In the genomic region with DNA sequence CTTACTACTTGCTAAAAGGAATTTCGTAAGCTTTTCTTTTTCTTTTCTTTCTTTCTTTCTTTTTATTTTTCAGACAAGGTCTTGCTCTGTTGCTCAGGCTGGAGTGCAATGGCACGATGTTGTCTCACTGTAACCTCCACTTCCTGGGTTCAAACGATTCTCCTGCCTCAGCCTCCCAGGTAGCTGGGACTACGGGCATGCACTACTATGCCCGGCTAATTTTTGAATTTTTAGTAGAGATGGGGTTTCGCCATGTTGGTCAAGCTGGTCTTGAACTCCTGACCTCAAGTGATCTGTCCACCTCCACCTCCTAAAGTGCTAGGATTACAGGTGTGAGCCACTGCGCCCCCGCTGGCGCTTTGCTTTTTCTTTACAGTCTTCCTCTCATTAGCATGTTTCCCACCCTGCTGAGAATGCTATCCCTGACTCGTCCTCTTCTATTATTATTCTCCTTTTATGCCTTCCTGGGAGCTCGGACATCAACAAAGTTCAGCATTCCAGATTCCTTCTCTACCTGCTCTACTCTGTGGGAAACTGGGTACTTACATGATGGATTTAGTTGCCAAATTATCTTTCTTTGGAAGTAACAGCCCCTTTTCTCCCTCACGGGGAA, we compare ENCODE assay signal across 16 cellular contexts. TPM values are rescaled to one million over a fixed set of nuclear protein-coding genes. Genes with fewer than 3 reads are reported as not detected.
A peak's percentile ranks its signal among the peaks of the same experiment; 100 is the strongest.
DNase-seq lines count a peak whose midpoint lies in the region; ATAC-seq, FAIRE-seq and TF ChIP-seq lines count a peak whose summit lies in the region.
"Had no signal": no experiment of that assay in that cellular context is flagged by ENCODE, and none has a peak within 500 bp of the region (broad histone marks: within the 10 kb centered on the region; RNA-seq: fewer than 3 reads in every experiment).

No MANE protein-coding gene starts in this region.

- H2AFZ ChIP-seq in H1 (ENCODE audit: low read length): no peak overlapping the region

- no peaks in the 10 kb centered on the region for H3K27me3 ChIP-seq in H1 (replicated peaks in 1 of 4; ENCODE audit: control insufficient read depth in 3 of 4, extremely low read depth in 1 of 4, insufficient read depth in 3 of 4, low read length in 3 of 4)
- H3K27me3 ChIP-seq: gastroesophageal sphincter, stomach had no signal

- no peak for ATAC-seq in HG02981 (IDR thresholded peaks at IDR 0.05; ENCODE audit: unreplicated experiment)
- ATAC-seq: gastroesophageal sphincter had no signal

- peaks cover 51% of the 10 kb centered on the region for H3K36me3 Mint-ChIP-seq in activated CD4-positive, alpha-beta T cell treated with anti-CD3 and anti-CD28 coated beads, Interleukin-2, amount 10 ng/mL, durations not matched to agents 24 days and 14 days (ENCODE audit: low read depth)
- peaks cover 6% of the 10 kb centered on the region for H3K36me3 Mint-ChIP-seq in IgD-negative memory B cell
- peaks cover 11% of the 10 kb centered on the region for H3K36me3 Mint-ChIP-seq in neural crest cell (ENCODE audit: low read depth)

- H3K4me1 Mint-ChIP-seq in activated CD4-positive, alpha-beta T cell treated with anti-CD3 and anti-CD28 coated beads, Interleukin-2, amount 10 ng/mL, durations not matched to agents 24 days and 14 days: peaks cover 58% of the 10 kb centered on the region
- H3K4me1 Mint-ChIP-seq in IgD-negative memory B cell: peaks cover 41 to 60% (median 54%) of the 10 kb centered on the region in 3 donors
- peaks cover 42% of the 10 kb centered on the region for H3K4me1 Mint-ChIP-seq in neural crest cell

- H3K79me2 ChIP-seq in H1 (ENCODE audit: control insufficient read depth in 1 of 2, insufficient read depth in 2 of 2, low read length in 2 of 2): peaks cover 34 to 74% of the 10 kb centered on the region in 2 experiments

- TF ChIP-seq POLR2A in H1 (IDR thresholded peaks at IDR 0.05; ENCODE audit: control extremely low read depth in 1 of 2, low read depth in 2 of 2, low read length in 2 of 2): 0 out of 3 replicates have a peak, but pooled peaks of 1 of the 2 experiments have one; percentile 5

- H3K9me3 ChIP-seq in H1 (ENCODE audit: insufficient read depth in 2 of 2, low read depth in 1 of 2, low read length in 1 of 2): no peaks in the 10 kb centered on the region
- H3K9me3 ChIP-seq: gastroesophageal sphincter, stomach had no signal

- H2BK20ac ChIP-seq in H1 (ENCODE audit: low read length): no peak overlapping the region

- H4K20me1 ChIP-seq in H1 (replicated peaks in 1 of 2; ENCODE audit: control insufficient read depth in 1 of 2, insufficient read depth in 2 of 2, low read length in 2 of 2): peaks cover 8 to 18% of the 10 kb centered on the region in 2 experiments

- H3K27me3 Mint-ChIP-seq in activated CD4-positive, alpha-beta T cell treated with anti-CD3 and anti-CD28 coated beads, Interleukin-2, amount 10 ng/mL, durations not matched to agents 24 days and 14 days: peaks cover 2% of the 10 kb centered on the region
- no peaks in the 10 kb centered on the region for H3K27me3 Mint-ChIP-seq in IgD-negative memory B cell
- H3K27me3 Mint-ChIP-seq in neural crest cell (ENCODE audit: low read depth): peaks cover 4% of the 10 kb centered on the region

- H2AK5ac ChIP-seq in H1 (ENCODE audit: low read depth, low read length): no peak overlapping the region

- TF ChIP-seq CTCF in H1 (IDR thresholded peaks at IDR 0.05; ENCODE audit: control extremely low read depth in 1 of 3, insufficient read depth in 1 of 3, low read depth in 1 of 3, low read length in 3 of 3) (peak; percentile 12 to 48 (median 33); a peak in 2 of 4 replicates), neural crest cell (conservative IDR thresholded peaks at IDR 0.05) (no peak)

- H3K9ac ChIP-seq in H1 (replicated peaks in 1 of 4; ENCODE audit: extremely low read depth in 1 of 4, low read depth in 3 of 4, low read length in 3 of 4): no peak overlapping the region

- H2BK5ac ChIP-seq in H1 (ENCODE audit: low read depth, low read length): peak overlapping the region; percentile 95

- H2BK120ac ChIP-seq in H1 (replicated peaks; ENCODE audit: low read depth, low read length): no peak overlapping the region

- no peak overlapping the region for H4K91ac ChIP-seq in H1 (replicated peaks; ENCODE audit: insufficient read length, low read length)

- no peak overlapping the region for H3K4ac ChIP-seq in H1 (replicated peaks; ENCODE audit: insufficient read length, low read depth, low read length)

- peak overlapping the region; percentile 72 to 95 for H3K4me2 ChIP-seq in H1 (ENCODE audit: insufficient read depth in 1 of 2, low read depth in 2 of 2, low read length in 2 of 2)

- H3K4me3 ChIP-seq in H1 (ENCODE audit: extremely low read depth in 1 of 4, insufficient read depth in 2 of 4, low read depth in 3 of 4, low read length in 4 of 4): peak overlapping the region in 2 of 4 experiments; percentile 15 to 52; a peak in 4 of 8 replicates
- H3K4me3 ChIP-seq: gastroesophageal sphincter, stomach had no signal

- peaks cover 8 to 25% (median 18%) of the 10 kb centered on the region in 4 experiments for H3K4me1 ChIP-seq in H1 (replicated peaks in 1 of 4; ENCODE audit: control insufficient read depth in 3 of 4, insufficient read depth in 4 of 4, low read length in 3 of 4)

- H3K27ac ChIP-seq in H1 (ENCODE audit: low read depth, low read length): peak overlapping the region; percentile 77
- H3K27ac ChIP-seq: gastroesophageal sphincter, stomach had no signal

- peak in 1 of 2 experiments; percentile 78; a peak in 1 of 3 replicates for TF ChIP-seq EP300 in H1 (IDR thresholded peaks at IDR 0.05; ENCODE audit: borderline replicate concordance in 1 of 2, low read depth in 2 of 2, low read length in 2 of 2)

- FAIRE-seq in H1 (lab: Jason Lieb, UNC): no peak
- FAIRE-seq: A204.1, endothelial cell of umbilical vein, RCC 7860 had no signal

- POLR2A ChIA-PET in H1 (lab: Charles Lee; ENCODE audit: partially characterized antibody): interaction anchor here (0.7 to 4.7 kb wide), 17 partner anchors 8 to 149 kb away, joined by 3 to 30 read pairs (median 4); partner anchors contain the start of genes HSPA2 and ZBTB1

- H2BK15ac ChIP-seq in H1 (ENCODE audit: low read length): no peak overlapping the region

- H3K23me2 ChIP-seq in H1 (ENCODE audit: low read depth, low read length): peaks cover 15% of the 10 kb centered on the region

- H3K9me3 Mint-ChIP-seq in activated CD4-positive, alpha-beta T cell treated with anti-CD3 and anti-CD28 coated beads, Interleukin-2, amount 10 ng/mL, durations not matched to agents 24 days and 14 days: no peaks in the 10 kb centered on the region
- no peaks in the 10 kb centered on the region for H3K9me3 Mint-ChIP-seq in IgD-negative memory B cell
- H3K9me3 Mint-ChIP-seq in neural crest cell: no peaks in the 10 kb centered on the region

- peaks cover 13% of the 10 kb centered on the region for H3K79me1 ChIP-seq in H1 (ENCODE audit: low read depth, low read length)

- no peak overlapping the region for H3K56ac ChIP-seq in H1 (replicated peaks; ENCODE audit: insufficient read length, low read depth, low read length)

- no peak overlapping the region for H4K8ac ChIP-seq in H1 (ENCODE audit: extremely low read depth, insufficient read depth, low read length)

- H3K27ac Mint-ChIP-seq in activated CD4-positive, alpha-beta T cell treated with anti-CD3 and anti-CD28 coated beads, Interleukin-2, amount 10 ng/mL, durations not matched to agents 24 days and 14 days: peak overlapping the region; percentile 32
- peak overlapping the region in 2 of 3 donors; percentile 4 to 77 for H3K27ac Mint-ChIP-seq in IgD-negative memory B cell
- H3K27ac Mint-ChIP-seq in neural crest cell (ENCODE audit: unreplicated experiment): no peak overlapping the region

- H4K5ac ChIP-seq in H1 (ENCODE audit: insufficient read length, low read depth, low read length): no peak overlapping the region

- 20% methylated on average over 12 of the region's 12 CpGs; no CpG with 5 or more reads in 1 of the 2 experiments for WGBS in H1 (ENCODE audit: extremely low coverage in 1 of 2, insufficient coverage in 1 of 2, insufficient read length in 1 of 2, insufficient replicate concordance in 2 of 2, low coverage in 1 of 2, low lambda C conversion rate in 2 of 2, missing lambda C conversion rate in 1 of 2), 2 experiments

- no peak for TF ChIP-seq RAD21 in H1 (IDR thresholded peaks at IDR 0.05 in 1 of 2, conservative IDR thresholded peaks at IDR 0.05 in 1 of 2; ENCODE audit: low read depth in 2 of 2, low read length in 2 of 2)

- no peak for DNase-seq in activated CD4-positive, alpha-beta T cell treated with anti-CD3 and anti-CD28 coated beads, Interleukin-2, amount 10 ng/mL, durations not matched to agents 24 days and 14 days
- no peak for DNase-seq in activated CD4-positive, alpha-beta T cell treated with anti-CD3 and anti-CD28 coated beads, Interleukin-2, amount 50 U/mL, for 48 hours
- DNase-seq in H1 (ENCODE audit: low read depth in 1 of 2, low spot score in 2 of 2) (peak; percentile 81 to 85), neural crest cell (ENCODE audit: low read depth, low spot score) (no peak), NCI-H1417 treated with DMSO at 0.1 percent for 48 hours (lab: John Stamatoyannopoulos, UW) (no peak), SIG-M5 (lab: John Stamatoyannopoulos, UW) (no peak)
- DNase-seq: anterior cingulate cortex, NCI-H2107, NCI-H69, stomach had no signal

- H3K36me3 ChIP-seq in H1 (ENCODE audit: control insufficient read depth in 2 of 4, insufficient read depth in 4 of 4, low read length in 3 of 4): peaks cover 0 to 6% (median 1%) of the 10 kb centered on the region in 4 experiments; a peak in 3 of 8 replicates

- intact Hi-C loops in activated CD4-positive, alpha-beta T cell treated with anti-CD3 and anti-CD28 coated beads, Interleukin-2, amount 10 ng/mL, durations not matched to agents 24 days and 14 days (cut with micrococcal nuclease): loop anchor here (5.0 kb wide), 1 partner anchor 46 kb away; no protein-coding TSS in a partner anchor

- peak overlapping the region; percentile 73; the same call in 1 of the 2 replicates for H3K18ac ChIP-seq in H1 (ENCODE audit: extremely low read depth, low read length)

- H2BK12ac ChIP-seq in H1 (ENCODE audit: low read depth, low read length): peak overlapping the region; percentile 56

- H3K4me3 Mint-ChIP-seq in activated CD4-positive, alpha-beta T cell treated with anti-CD3 and anti-CD28 coated beads, Interleukin-2, amount 10 ng/mL, durations not matched to agents 24 days and 14 days: peak overlapping the region; percentile 28
- H3K4me3 Mint-ChIP-seq in IgD-negative memory B cell (peak overlapping the region in 2 of 4 donors; percentile 58 to 94), neural crest cell (peak overlapping the region; percentile 28)

- CTCF ChIA-PET in H1 (lab: Charles Lee; ENCODE audit: partially characterized antibody): interaction anchor here (0.8 to 3.7 kb wide), 14 partner anchors 10 to 120 kb away, joined by 3 to 16 read pairs (median 3); no protein-coding TSS in a partner anchor

- H3K14ac ChIP-seq in H1 (ENCODE audit: insufficient read length): no peak overlapping the region

- no peak overlapping the region for H3K23ac ChIP-seq in H1 (ENCODE audit: insufficient read length)

RNA-seq across cellular contexts. Expression of gene MTHFD1, which starts 3.1 kb away (rescaled TPM):
- 246 and 249 TPM in 2 replicates for total RNA-seq in activated CD4-positive, alpha-beta T cell treated with anti-CD3 and anti-CD28 coated beads, Interleukin-2, amount 10 ng/mL, durations not matched to agents 24 days and 14 days
- polyA plus RNA-seq in IgD-negative memory B cell: 74.7 TPM
- total RNA-seq in H1 (2021; fragmentation: NEBNext Ultra II Directional; extraction: Animal tissue kit (Norgen Biotek cat#: 25700)): 302 and 332 TPM in 2 replicates
- 79.1 and 79.7 TPM in 2 replicates for polyA plus RNA-seq in H1 (2011; rRNA removed)
- 102 TPM for polyA plus RNA-seq in H1 (2011; cell fraction: cytosol; rRNA removed)
- 171 TPM for polyA plus RNA-seq in H1 (2011; cell fraction: nucleus; rRNA removed)
- polyA plus RNA-seq in H1 (2012, experiment 1 of 2): 249 to 322 TPM (median 270 TPM) in 4 replicates
- polyA plus RNA-seq in H1 (2012, experiment 2 of 2): 36.5 TPM
- 246 TPM for polyA plus RNA-seq in H1 (2013, experiment 1 of 2)
- 235 TPM for polyA plus RNA-seq in H1 (2013, experiment 2 of 2)
- 186 and 204 TPM in 2 replicates for polyA minus RNA-seq in H1 (2011; rRNA and poly(A)+ RNA removed)
- 193 TPM for polyA minus RNA-seq in H1 (2011; cell fraction: cytosol; rRNA and poly(A)+ RNA removed)
- 174 TPM for polyA minus RNA-seq in H1 (2011; cell fraction: nucleus; rRNA and poly(A)+ RNA removed)
- total RNA-seq in neural crest cell: 161 and 172 TPM in 2 replicates

Comparison
In these comparisons a context has a peak if more than half of its experiments do, and no peak if none do; other contexts are left out.
1. DNase-seq: peak in H1 (2 of 2); none in activated CD4-positive, alpha-beta T cell treated with anti-CD3 and anti-CD28 coated beads, Interleukin-2, amount 10 ng/mL, durations not matched to agents 24 days and 14 days (single experiment), activated CD4-positive, alpha-beta T cell treated with anti-CD3 and anti-CD28 coated beads, Interleukin-2, amount 50 U/mL, for 48 hours (0 of 2), neural crest cell (single experiment), NCI-H1417 treated with DMSO at 0.1 percent for 48 hours (single experiment) and SIG-M5 (single experiment).